Comparison of ENCODE assay signal across 1 cellular context in genomic region chr5:55226027-55226933, GRCh38.
TF ChIP-seq lines count a peak whose summit lies in the region.

No MANE protein-coding gene starts in this region.

TF ChIP-seq in HepG2, 621 proteins besides CTCF, POLR2A, EP300 and RAD21 (continued from another document and continues in another):
- no peak for TF ChIP-seq CENPBD1 (CRISPR knock-in tag; IDR thresholded peaks at IDR 0.05; ENCODE audit: borderline replicate concordance, low read depth)
- TF ChIP-seq JUN (CRISPR knock-in tag; IDR thresholded peaks at IDR 0.05): no peak
- TF ChIP-seq ZHX1 (CRISPR knock-in tag; IDR thresholded peaks at IDR 0.05; ENCODE audit: low read depth): no peak
- no peak for TF ChIP-seq SUZ12 (IDR thresholded peaks at IDR 0.05; ENCODE audit: low read depth, low read length)
- no peak for TF ChIP-seq PCBP2 (optimal IDR thresholded peaks at IDR 0.05; ENCODE audit: low read depth, low read length, poor library complexity, severe bottlenecking)
- no peak for TF ChIP-seq ZNF784 (CRISPR knock-in tag; IDR thresholded peaks at IDR 0.05; ENCODE audit: borderline replicate concordance)
- TF ChIP-seq PRPF4 (IDR thresholded peaks at IDR 0.05; ENCODE audit: low read depth, low read length, poor library complexity, severe bottlenecking): no peak
- TF ChIP-seq ZNF3 (CRISPR knock-in tag; IDR thresholded peaks at IDR 0.05): no peak
- TF ChIP-seq GATAD1 (CRISPR knock-in tag; IDR thresholded peaks at IDR 0.05): no peak
- no peak for TF ChIP-seq ATF6 (CRISPR knock-in tag; conservative IDR thresholded peaks at IDR 0.05)
- TF ChIP-seq ZNF678 (CRISPR knock-in tag; IDR thresholded peaks at IDR 0.05): no peak
- peak; percentile 41; the same call in 1 of the 2 replicates for TF ChIP-seq SKIL (CRISPR knock-in tag; IDR thresholded peaks at IDR 0.05; ENCODE audit: borderline replicate concordance)
- TF ChIP-seq FOXC1 (CRISPR knock-in tag; IDR thresholded peaks at IDR 0.05; ENCODE audit: borderline replicate concordance): no peak
- TF ChIP-seq CCAR2 (optimal IDR thresholded peaks at IDR 0.05; ENCODE audit: low read depth, low read length): no peak
- TF ChIP-seq ZFP41 (CRISPR knock-in tag; IDR thresholded peaks at IDR 0.05; ENCODE audit: borderline replicate concordance): no peak
- TF ChIP-seq PTBP1 (IDR thresholded peaks at IDR 0.05; ENCODE audit: low read depth, low read length, poor library complexity, severe bottlenecking): no peak
- 0 out of 2 replicates have a peak, but pooled peaks have one; percentile 28 for TF ChIP-seq HDAC1 (CRISPR knock-in tag; IDR thresholded peaks at IDR 0.05)
- no peak for TF ChIP-seq IRF1 (CRISPR knock-in tag; IDR thresholded peaks at IDR 0.05; ENCODE audit: low read depth)
- TF ChIP-seq HMG20B (CRISPR knock-in tag; conservative IDR thresholded peaks at IDR 0.05): no peak
- peak; percentile 20; the same call in 1 of the 2 replicates for TF ChIP-seq RNF2 (conservative IDR thresholded peaks at IDR 0.05; ENCODE audit: low read depth)
- TF ChIP-seq ZNF790 (CRISPR knock-in tag; IDR thresholded peaks at IDR 0.05; ENCODE audit: borderline replicate concordance): no peak
- no peak for TF ChIP-seq DZIP1 (CRISPR knock-in tag; IDR thresholded peaks at IDR 0.05)
- no peak for TF ChIP-seq ZC3H4 (CRISPR knock-in tag; IDR thresholded peaks at IDR 0.05; ENCODE audit: borderline replicate concordance)
- peak; percentile 12; the same call in 1 of the 2 replicates for TF ChIP-seq PITX1 (CRISPR knock-in tag; IDR thresholded peaks at IDR 0.05)
- TF ChIP-seq ZNF282 (IDR thresholded peaks at IDR 0.05; ENCODE audit: partially characterized antibody): no peak
- no peak for TF ChIP-seq ZBED4 (CRISPR knock-in tag; IDR thresholded peaks at IDR 0.05; ENCODE audit: borderline replicate concordance)
- no peak for TF ChIP-seq MED1 (CRISPR knock-in tag; IDR thresholded peaks at IDR 0.05)
- TF ChIP-seq AGO1 (IDR thresholded peaks at IDR 0.05; ENCODE audit: low read depth, low read length, poor library complexity, severe bottlenecking): no peak
- no peak for TF ChIP-seq ATRX (CRISPR knock-in tag; IDR thresholded peaks at IDR 0.05; ENCODE audit: borderline replicate concordance)
- TF ChIP-seq ZIK1 (CRISPR knock-in tag; IDR thresholded peaks at IDR 0.05; ENCODE audit: borderline replicate concordance, low read depth): no peak
- peak in 1 of 2 experiments; percentile 55; a peak in 1 of 4 replicates for TF ChIP-seq HMGXB4 (CRISPR knock-in tag; IDR thresholded peaks at IDR 0.05; ENCODE audit: borderline replicate concordance in 1 of 2, low read depth in 1 of 2)
- no peak for TF ChIP-seq ZNF274 (CRISPR knock-in tag; IDR thresholded peaks at IDR 0.05)
- no peak for TF ChIP-seq DMTF1 (CRISPR knock-in tag; IDR thresholded peaks at IDR 0.05)
- no peak for TF ChIP-seq KDM5A (IDR thresholded peaks at IDR 0.05; ENCODE audit: borderline replicate concordance, low read length)
- TF ChIP-seq RFX3 (CRISPR knock-in tag; IDR thresholded peaks at IDR 0.05): no peak
- no peak for TF ChIP-seq CBX2 (IDR thresholded peaks at IDR 0.05; ENCODE audit: low read depth, low read length)
- no peak for TF ChIP-seq CBX2 (CRISPR knock-in tag; IDR thresholded peaks at IDR 0.05; ENCODE audit: low read depth)
